In the genomic region with DNA sequence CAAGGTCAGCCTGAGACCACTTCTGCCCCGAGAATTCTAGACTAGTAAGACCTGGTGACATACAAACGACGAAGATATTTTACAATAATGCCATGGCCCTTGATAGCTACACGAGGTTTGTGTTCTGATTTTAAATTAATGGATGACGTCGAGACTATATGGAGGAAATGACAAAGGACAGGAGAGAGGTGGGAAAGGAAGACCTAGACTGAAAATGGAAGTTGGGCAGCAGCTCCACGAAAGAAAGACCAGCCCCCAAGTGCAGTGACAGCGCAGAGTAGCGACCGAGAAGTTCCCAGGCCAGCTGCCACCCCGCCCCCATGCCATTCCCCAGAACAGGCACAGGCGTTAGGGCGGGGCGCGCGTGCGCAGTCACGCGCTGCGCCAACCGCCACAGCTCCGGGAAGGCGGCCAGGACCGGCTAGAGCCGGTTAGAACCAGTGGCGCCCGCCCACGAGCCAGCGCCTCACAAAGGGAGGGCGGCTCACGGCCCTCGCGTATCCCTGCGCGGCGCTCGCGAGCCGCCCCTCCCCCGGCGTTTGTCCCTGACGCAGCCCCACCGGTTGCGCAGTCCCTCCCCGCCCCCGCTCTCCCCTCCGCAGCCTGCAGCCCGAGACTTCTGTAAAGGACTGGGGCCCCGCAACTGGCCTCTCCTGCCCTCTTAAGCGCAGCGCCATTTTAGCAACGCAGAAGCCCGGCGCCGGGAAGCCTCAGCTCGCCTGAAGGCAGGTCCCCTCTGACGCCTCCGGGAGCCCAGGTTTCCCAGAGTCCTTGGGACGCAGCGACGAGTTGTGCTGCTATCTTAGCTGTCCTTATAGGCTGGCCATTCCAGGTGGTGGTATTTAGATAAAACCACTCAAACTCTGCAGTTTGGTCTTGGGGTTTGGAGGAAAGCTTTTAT, we compare ENCODE assay signal across 1 cellular context.
A peak's percentile ranks its signal among the peaks of the same experiment; 100 is the strongest.
TF ChIP-seq lines count a peak whose summit lies in the region.

No MANE protein-coding gene starts in this region.

TF ChIP-seq in K562, 482 proteins besides CTCF, POLR2A, EP300 and RAD21 (continued from another document and continues in another):
- TF ChIP-seq, protein P1, sequence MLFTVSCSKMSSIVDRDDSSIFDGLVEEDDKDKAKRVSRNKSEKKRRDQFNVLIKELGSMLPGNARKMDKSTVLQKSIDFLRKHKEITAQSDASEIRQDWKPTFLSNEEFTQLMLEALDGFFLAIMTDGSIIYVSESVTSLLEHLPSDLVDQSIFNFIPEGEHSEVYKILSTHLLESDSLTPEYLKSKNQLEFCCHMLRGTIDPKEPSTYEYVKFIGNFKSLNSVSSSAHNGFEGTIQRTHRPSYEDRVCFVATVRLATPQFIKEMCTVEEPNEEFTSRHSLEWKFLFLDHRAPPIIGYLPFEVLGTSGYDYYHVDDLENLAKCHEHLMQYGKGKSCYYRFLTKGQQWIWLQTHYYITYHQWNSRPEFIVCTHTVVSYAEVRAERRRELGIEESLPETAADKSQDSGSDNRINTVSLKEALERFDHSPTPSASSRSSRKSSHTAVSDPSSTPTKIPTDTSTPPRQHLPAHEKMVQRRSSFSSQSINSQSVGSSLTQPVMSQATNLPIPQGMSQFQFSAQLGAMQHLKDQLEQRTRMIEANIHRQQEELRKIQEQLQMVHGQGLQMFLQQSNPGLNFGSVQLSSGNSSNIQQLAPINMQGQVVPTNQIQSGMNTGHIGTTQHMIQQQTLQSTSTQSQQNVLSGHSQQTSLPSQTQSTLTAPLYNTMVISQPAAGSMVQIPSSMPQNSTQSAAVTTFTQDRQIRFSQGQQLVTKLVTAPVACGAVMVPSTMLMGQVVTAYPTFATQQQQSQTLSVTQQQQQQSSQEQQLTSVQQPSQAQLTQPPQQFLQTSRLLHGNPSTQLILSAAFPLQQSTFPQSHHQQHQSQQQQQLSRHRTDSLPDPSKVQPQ (CRISPR knock-in tag; IDR thresholded peaks at IDR 0.05; ENCODE audit: borderline replicate concordance): no peak
- TF ChIP-seq ZNF551 (CRISPR knock-in tag; IDR thresholded peaks at IDR 0.05) (no peak), ZNF239 (CRISPR knock-in tag; IDR thresholded peaks at IDR 0.05) (0 out of 2 replicates have a peak, but pooled peaks have one; percentile 6), HMG20A (CRISPR knock-in tag; conservative IDR thresholded peaks at IDR 0.05) (no peak), ILK (tag; IDR thresholded peaks at IDR 0.05; ENCODE audit: borderline replicate concordance, low read depth) (no peak), NR3C1 (CRISPR knock-in tag; IDR thresholded peaks at IDR 0.05) (no peak), MYBL2 (IDR thresholded peaks at IDR 0.05; ENCODE audit: low read depth) (no peak), MYBL2 (CRISPR knock-in tag; IDR thresholded peaks at IDR 0.05; ENCODE audit: borderline replicate concordance) (no peak), XRCC3 (IDR thresholded peaks at IDR 0.05) (no peak), SMARCA5 (IDR thresholded peaks at IDR 0.05) (no peak), JUNB (CRISPR knock-in tag; conservative IDR thresholded peaks at IDR 0.05) (no peak), ZKSCAN8 (CRISPR knock-in tag; IDR thresholded peaks at IDR 0.05) (no peak), MEIS2 (IDR thresholded peaks at IDR 0.05; ENCODE audit: partially characterized antibody) (peak; percentile 86), ZNF146 (CRISPR knock-in tag; IDR thresholded peaks at IDR 0.05; ENCODE audit: unreplicated experiment) (no peak), NELFE (IDR thresholded peaks at IDR 0.05; ENCODE audit: insufficient read depth, insufficient read length) (no peak), MTF1 (CRISPR knock-in tag; IDR thresholded peaks at IDR 0.05; ENCODE audit: borderline replicate concordance) (no peak), GABPB2 (CRISPR knock-in tag; conservative IDR thresholded peaks at IDR 0.05) (no peak), RAD51 (IDR thresholded peaks at IDR 0.05; ENCODE audit: borderline replicate concordance, low read depth) (no peak), CBX2 (IDR thresholded peaks at IDR 0.05; ENCODE audit: insufficient read depth, low read length, poor library complexity, severe bottlenecking) (no peak), KAT8 (IDR thresholded peaks at IDR 0.05; ENCODE audit: low read depth) (no peak), POLR3A (IDR thresholded peaks at IDR 0.05; ENCODE audit: borderline replicate concordance, extremely low read depth, insufficient read depth, insufficient read length) (no peak), PML (IDR thresholded peaks at IDR 0.05; ENCODE audit: low read length) (peak; percentile 16; the same call in 1 of the 2 replicates)
- TF ChIP-seq, protein P2, sequence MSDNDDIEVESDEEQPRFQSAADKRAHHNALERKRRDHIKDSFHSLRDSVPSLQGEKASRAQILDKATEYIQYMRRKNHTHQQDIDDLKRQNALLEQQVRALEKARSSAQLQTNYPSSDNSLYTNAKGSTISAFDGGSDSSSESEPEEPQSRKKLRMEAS (CRISPR knock-in tag; IDR thresholded peaks at IDR 0.05): peak; percentile 92
- TF ChIP-seq, protein P3, sequence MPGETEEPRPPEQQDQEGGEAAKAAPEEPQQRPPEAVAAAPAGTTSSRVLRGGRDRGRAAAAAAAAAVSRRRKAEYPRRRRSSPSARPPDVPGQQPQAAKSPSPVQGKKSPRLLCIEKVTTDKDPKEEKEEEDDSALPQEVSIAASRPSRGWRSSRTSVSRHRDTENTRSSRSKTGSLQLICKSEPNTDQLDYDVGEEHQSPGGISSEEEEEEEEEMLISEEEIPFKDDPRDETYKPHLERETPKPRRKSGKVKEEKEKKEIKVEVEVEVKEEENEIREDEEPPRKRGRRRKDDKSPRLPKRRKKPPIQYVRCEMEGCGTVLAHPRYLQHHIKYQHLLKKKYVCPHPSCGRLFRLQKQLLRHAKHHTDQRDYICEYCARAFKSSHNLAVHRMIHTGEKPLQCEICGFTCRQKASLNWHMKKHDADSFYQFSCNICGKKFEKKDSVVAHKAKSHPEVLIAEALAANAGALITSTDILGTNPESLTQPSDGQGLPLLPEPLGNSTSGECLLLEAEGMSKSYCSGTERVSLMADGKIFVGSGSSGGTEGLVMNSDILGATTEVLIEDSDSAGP (CRISPR knock-in tag; IDR thresholded peaks at IDR 0.05): no peak
- TF ChIP-seq, protein P4, sequence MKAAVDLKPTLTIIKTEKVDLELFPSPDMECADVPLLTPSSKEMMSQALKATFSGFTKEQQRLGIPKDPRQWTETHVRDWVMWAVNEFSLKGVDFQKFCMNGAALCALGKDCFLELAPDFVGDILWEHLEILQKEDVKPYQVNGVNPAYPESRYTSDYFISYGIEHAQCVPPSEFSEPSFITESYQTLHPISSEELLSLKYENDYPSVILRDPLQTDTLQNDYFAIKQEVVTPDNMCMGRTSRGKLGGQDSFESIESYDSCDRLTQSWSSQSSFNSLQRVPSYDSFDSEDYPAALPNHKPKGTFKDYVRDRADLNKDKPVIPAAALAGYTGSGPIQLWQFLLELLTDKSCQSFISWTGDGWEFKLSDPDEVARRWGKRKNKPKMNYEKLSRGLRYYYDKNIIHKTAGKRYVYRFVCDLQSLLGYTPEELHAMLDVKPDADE (conservative IDR thresholded peaks at IDR 0.05; ENCODE audit: control insufficient read depth, low read depth, low read length): peak; percentile 85
- TF ChIP-seq, protein P5, sequence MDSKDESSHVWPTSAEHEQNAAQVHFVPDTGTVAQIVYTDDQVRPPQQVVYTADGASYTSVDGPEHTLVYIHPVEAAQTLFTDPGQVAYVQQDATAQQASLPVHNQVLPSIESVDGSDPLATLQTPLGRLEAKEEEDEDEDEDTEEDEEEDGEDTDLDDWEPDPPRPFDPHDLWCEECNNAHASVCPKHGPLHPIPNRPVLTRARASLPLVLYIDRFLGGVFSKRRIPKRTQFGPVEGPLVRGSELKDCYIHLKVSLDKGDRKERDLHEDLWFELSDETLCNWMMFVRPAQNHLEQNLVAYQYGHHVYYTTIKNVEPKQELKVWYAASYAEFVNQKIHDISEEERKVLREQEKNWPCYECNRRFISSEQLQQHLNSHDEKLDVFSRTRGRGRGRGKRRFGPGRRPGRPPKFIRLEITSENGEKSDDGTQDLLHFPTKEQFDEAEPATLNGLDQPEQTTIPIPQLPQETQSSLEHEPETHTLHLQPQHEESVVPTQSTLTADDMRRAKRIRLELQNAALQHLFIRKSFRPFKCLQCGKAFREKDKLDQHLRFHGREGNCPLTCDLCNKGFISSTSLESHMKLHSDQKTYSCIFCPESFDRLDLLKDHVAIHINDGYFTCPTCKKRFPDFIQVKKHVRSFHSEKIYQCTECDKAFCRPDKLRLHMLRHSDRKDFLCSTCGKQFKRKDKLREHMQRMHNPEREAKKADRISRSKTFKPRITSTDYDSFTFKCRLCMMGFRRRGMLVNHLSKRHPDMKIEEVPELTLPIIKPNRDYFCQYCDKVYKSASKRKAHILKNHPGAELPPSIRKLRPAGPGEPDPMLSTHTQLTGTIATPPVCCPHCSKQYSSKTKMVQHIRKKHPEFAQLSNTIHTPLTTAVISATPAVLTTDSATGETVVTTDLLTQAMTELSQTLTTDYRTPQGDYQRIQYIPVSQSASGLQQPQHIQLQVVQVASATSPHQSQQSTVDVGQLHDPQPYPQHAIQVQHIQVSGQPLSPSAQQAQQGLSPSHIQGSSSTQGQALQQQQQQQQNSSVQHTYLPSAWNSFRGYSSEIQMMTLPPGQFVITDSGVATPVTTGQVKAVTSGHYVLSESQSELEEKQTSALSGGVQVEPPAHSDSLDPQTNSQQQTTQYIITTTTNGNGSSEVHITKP (IDR thresholded peaks at IDR 0.05; ENCODE audit: partially characterized antibody): no peak
- TF ChIP-seq, protein P6, sequence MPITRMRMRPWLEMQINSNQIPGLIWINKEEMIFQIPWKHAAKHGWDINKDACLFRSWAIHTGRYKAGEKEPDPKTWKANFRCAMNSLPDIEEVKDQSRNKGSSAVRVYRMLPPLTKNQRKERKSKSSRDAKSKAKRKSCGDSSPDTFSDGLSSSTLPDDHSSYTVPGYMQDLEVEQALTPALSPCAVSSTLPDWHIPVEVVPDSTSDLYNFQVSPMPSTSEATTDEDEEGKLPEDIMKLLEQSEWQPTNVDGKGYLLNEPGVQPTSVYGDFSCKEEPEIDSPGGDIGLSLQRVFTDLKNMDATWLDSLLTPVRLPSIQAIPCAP (CRISPR knock-in tag; IDR thresholded peaks at IDR 0.05; ENCODE audit: borderline replicate concordance): no peak
- TF ChIP-seq, protein P7, sequence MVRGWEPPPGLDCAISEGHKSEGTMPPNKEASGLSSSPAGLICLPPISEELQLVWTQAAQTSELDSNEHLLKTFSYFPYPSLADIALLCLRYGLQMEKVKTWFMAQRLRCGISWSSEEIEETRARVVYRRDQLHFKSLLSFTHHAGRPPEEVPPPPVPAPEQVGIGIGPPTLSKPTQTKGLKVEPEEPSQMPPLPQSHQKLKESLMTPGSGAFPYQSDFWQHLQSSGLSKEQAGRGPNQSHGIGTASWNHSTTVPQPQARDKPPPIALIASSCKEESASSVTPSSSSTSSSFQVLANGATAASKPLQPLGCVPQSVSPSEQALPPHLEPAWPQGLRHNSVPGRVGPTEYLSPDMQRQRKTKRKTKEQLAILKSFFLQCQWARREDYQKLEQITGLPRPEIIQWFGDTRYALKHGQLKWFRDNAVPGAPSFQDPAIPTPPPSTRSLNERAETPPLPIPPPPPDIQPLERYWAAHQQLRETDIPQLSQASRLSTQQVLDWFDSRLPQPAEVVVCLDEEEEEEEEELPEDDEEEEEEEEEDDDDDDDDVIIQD (CRISPR knock-in tag; IDR thresholded peaks at IDR 0.05): no peak
- TF ChIP-seq, protein P8, sequence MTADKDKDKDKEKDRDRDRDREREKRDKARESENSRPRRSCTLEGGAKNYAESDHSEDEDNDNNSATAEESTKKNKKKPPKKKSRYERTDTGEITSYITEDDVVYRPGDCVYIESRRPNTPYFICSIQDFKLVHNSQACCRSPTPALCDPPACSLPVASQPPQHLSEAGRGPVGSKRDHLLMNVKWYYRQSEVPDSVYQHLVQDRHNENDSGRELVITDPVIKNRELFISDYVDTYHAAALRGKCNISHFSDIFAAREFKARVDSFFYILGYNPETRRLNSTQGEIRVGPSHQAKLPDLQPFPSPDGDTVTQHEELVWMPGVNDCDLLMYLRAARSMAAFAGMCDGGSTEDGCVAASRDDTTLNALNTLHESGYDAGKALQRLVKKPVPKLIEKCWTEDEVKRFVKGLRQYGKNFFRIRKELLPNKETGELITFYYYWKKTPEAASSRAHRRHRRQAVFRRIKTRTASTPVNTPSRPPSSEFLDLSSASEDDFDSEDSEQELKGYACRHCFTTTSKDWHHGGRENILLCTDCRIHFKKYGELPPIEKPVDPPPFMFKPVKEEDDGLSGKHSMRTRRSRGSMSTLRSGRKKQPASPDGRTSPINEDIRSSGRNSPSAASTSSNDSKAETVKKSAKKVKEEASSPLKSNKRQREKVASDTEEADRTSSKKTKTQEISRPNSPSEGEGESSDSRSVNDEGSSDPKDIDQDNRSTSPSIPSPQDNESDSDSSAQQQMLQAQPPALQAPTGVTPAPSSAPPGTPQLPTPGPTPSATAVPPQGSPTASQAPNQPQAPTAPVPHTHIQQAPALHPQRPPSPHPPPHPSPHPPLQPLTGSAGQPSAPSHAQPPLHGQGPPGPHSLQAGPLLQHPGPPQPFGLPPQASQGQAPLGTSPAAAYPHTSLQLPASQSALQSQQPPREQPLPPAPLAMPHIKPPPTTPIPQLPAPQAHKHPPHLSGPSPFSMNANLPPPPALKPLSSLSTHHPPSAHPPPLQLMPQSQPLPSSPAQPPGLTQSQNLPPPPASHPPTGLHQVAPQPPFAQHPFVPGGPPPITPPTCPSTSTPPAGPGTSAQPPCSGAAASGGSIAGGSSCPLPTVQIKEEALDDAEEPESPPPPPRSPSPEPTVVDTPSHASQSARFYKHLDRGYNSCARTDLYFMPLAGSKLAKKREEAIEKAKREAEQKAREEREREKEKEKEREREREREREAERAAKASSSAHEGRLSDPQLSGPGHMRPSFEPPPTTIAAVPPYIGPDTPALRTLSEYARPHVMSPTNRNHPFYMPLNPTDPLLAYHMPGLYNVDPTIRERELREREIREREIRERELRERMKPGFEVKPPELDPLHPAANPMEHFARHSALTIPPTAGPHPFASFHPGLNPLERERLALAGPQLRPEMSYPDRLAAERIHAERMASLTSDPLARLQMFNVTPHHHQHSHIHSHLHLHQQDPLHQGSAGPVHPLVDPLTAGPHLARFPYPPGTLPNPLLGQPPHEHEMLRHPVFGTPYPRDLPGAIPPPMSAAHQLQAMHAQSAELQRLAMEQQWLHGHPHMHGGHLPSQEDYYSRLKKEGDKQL (CRISPR knock-in tag; IDR thresholded peaks at IDR 0.05; ENCODE audit: borderline replicate concordance): no peak
- TF ChIP-seq, protein P9, sequence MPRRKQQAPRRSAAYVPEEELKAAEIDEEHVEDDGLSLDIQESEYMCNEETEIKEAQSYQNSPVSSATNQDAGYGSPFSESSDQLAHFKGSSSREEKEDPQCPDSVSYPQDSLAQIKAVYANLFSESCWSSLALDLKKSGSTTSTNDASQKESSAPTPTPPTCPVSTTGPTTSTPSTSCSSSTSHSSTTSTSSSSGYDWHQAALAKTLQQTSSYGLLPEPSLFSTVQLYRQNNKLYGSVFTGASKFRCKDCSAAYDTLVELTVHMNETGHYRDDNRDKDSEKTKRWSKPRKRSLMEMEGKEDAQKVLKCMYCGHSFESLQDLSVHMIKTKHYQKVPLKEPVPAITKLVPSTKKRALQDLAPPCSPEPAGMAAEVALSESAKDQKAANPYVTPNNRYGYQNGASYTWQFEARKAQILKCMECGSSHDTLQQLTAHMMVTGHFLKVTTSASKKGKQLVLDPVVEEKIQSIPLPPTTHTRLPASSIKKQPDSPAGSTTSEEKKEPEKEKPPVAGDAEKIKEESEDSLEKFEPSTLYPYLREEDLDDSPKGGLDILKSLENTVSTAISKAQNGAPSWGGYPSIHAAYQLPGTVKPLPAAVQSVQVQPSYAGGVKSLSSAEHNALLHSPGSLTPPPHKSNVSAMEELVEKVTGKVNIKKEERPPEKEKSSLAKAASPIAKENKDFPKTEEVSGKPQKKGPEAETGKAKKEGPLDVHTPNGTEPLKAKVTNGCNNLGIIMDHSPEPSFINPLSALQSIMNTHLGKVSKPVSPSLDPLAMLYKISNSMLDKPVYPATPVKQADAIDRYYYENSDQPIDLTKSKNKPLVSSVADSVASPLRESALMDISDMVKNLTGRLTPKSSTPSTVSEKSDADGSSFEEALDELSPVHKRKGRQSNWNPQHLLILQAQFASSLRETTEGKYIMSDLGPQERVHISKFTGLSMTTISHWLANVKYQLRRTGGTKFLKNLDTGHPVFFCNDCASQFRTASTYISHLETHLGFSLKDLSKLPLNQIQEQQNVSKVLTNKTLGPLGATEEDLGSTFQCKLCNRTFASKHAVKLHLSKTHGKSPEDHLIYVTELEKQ (CRISPR knock-in tag; IDR thresholded peaks at IDR 0.05): 0 out of 2 replicates have a peak, but pooled peaks have one; percentile 10
